In the genomic region with DNA sequence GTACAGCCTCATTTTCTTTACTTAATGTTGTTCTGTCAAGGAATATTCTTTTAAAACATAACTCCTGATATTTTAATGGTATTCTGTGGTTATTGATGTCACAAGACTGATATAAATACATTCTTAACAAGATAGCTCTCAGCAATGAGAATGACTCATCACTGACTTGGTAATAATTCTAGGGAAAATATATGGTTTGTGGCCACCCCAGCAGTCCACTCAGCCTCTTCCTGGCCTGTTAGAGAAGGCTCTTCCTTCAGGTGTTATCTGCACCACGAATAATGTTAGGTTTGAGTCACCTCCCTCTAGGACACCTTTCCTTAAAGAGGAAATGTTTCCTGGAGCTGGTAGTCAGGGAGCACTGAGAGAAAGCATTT, we compare ENCODE assay signal across 9 cellular contexts.
A peak's percentile ranks its signal among the peaks of the same experiment; 100 is the strongest.
DNase-seq lines count a peak whose midpoint lies in the region; ATAC-seq, FAIRE-seq and TF ChIP-seq lines count a peak whose summit lies in the region.
"Had no signal": no experiment of that assay in that cellular context is flagged by ENCODE, and none has a peak within 500 bp of the region (broad histone marks: within the 10 kb centered on the region; RNA-seq: fewer than 3 reads in every experiment).

No MANE protein-coding gene starts in this region.

- peaks cover 70 to 97% (median 83%) of the 10 kb centered on the region in 4 donors for H3K36me3 ChIP-seq in esophagus muscularis mucosa

- H3K9me3 ChIP-seq in esophagus muscularis mucosa: no peaks in the 10 kb centered on the region

- TF ChIP-seq POLR2A in H54 (IDR thresholded peaks at IDR 0.05; ENCODE audit: low read depth, low read length) (no peak), esophagus muscularis mucosa (IDR thresholded peaks at IDR 0.05; ENCODE audit: low read depth) (no peak)

- peak overlapping the region; percentile 15 to 64 (median 58) for H3K27ac ChIP-seq in esophagus muscularis mucosa (replicated peaks in 1 of 4)

- H3K27me3 ChIP-seq in esophagus muscularis mucosa: no peaks in the 10 kb centered on the region

- TF ChIP-seq EP300 in esophagus muscularis mucosa (IDR thresholded peaks at IDR 0.05): no peak

- H3K4me3 ChIP-seq in esophagus muscularis mucosa: no peak overlapping the region

- no peak for ATAC-seq in HG02623 (IDR thresholded peaks at IDR 0.05; ENCODE audit: unreplicated experiment)

- TF ChIP-seq CTCF in esophagus muscularis mucosa (IDR thresholded peaks at IDR 0.05): no peak

- FAIRE-seq in H54 (lab: Jason Lieb, UNC): peak; percentile 66
- FAIRE-seq in RCC 7860 (lab: Jason Lieb, UNC): peak; percentile 99

- peaks cover 22 to 71% (median 69%) of the 10 kb centered on the region in 4 donors for H3K4me1 ChIP-seq in esophagus muscularis mucosa

- intact Hi-C loops in esophagus muscularis mucosa (cut with DNase I): no loop called here

- DNase-seq in H54 (ENCODE audit: insufficient read length, low spot score) (peak; percentile 49), RCC 7860 (ENCODE audit: low spot score) (peak; percentile 94), esophagus muscularis mucosa (ENCODE audit: extremely low spot score) (no peak), smooth muscle cell of the brain vasculature (ENCODE audit: low read depth, low spot score) (peak; percentile 37), DMS79 treated with DMSO at 0.1 percent for 48 hours (lab: John Stamatoyannopoulos, UW) (no peak), NCI-H1694 treated with DMSO at 0.1 percent for 48 hours (lab: John Stamatoyannopoulos, UW) (no peak), SHP77 (lab: John Stamatoyannopoulos, UW) (no peak)
- DNase-seq: NCI-H146 had no signal

- 24% methylated on average over 1 of the region's 1 CpG for WGBS in esophagus muscularis mucosa

Comparison
In these comparisons a context has a peak if more than half of its experiments do, and no peak if none do; other contexts are left out.
1. DNase-seq: peak in H54 (single experiment), RCC 7860 (single experiment) and smooth muscle cell of the brain vasculature (single experiment); none in esophagus muscularis mucosa (single experiment), DMS79 treated with DMSO at 0.1 percent for 48 hours (single experiment), NCI-H1694 treated with DMSO at 0.1 percent for 48 hours (single experiment) and SHP77 (0 of 2).